37 cellular contexts compared by ENCODE assay signal in the genomic region with DNA sequence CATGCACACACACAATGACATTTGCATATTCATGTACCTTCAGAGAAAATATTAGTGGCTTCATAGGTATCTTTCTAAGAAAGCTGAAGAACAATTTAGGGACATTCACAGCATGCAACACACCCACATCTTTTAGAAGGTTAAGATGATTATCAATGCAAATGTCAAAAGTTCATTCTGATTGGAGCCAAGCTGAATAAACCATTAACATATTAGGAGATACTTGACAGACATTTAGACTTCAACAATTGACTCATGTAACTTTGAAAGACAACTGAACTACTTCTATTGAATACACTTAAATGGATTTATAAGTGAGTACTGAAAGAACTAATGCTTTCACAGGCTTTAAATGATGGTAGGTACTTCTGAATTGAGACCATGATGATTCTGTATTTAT.
"Had no signal": no experiment of that assay in that cellular context is flagged by ENCODE, and none has a peak within 500 bp of the region (broad histone marks: within the 10 kb centered on the region; RNA-seq: fewer than 3 reads in every experiment).

No MANE protein-coding gene starts in this region.

- H3K27me3 Mint-ChIP-seq: activated naive CD4-positive, alpha-beta T cell treated with anti-CD3 and anti-CD28 coated beads, Interleukin-2, amount 10 ng/mL, durations not matched to agents 7 days and 5 days; activated naive CD4-positive, alpha-beta T cell treated with anti-CD3 and anti-CD28 coated beads, Interleukin-2, amount 50 U/mL, for 24 hours; activated naive CD8-positive, alpha-beta T cell treated with anti-CD3 and anti-CD28 coated beads for 36 hours; activated naive CD8-positive, alpha-beta T cell treated with anti-CD3 and anti-CD28 coated beads, Interleukin-2, amount 10 ng/mL, durations not matched to agents 7 days and 5 days; activated naive CD8-positive, alpha-beta T cell treated with anti-CD3 and anti-CD28 coated beads, Interleukin-2, amount 50 U/mL, for 24 hours; activated T-cell treated with anti-CD3 and anti-CD28 coated beads, Interleukin-2, amount 50 U/mL, for 24 hours; activated T-helper 17 cell treated with anti-CD3 and anti-CD28 coated beads, Interleukin-2, amount 50 U/mL, for 72 hours; brain; central memory CD8-positive, alpha-beta T cell had no signal

- H3K27me3 ChIP-seq: adrenal gland, ascending aorta, body of pancreas, brain microvascular endothelial cell, breast epithelium, cardiac muscle cell had no signal

- H3K4me1 Mint-ChIP-seq: activated naive CD4-positive, alpha-beta T cell treated with anti-CD3 and anti-CD28 coated beads, Interleukin-2, amount 10 ng/mL, durations not matched to agents 7 days and 5 days; activated naive CD4-positive, alpha-beta T cell treated with anti-CD3 and anti-CD28 coated beads, Interleukin-2, amount 50 U/mL, for 24 hours; activated naive CD8-positive, alpha-beta T cell treated with anti-CD3 and anti-CD28 coated beads for 36 hours; activated naive CD8-positive, alpha-beta T cell treated with anti-CD3 and anti-CD28 coated beads, Interleukin-2, amount 10 ng/mL, durations not matched to agents 7 days and 5 days; activated naive CD8-positive, alpha-beta T cell treated with anti-CD3 and anti-CD28 coated beads, Interleukin-2, amount 50 U/mL, for 24 hours; activated T-helper 17 cell treated with anti-CD3 and anti-CD28 coated beads, Interleukin-2, amount 50 U/mL, for 72 hours; central memory CD8-positive, alpha-beta T cell had no signal

- H3K27ac ChIP-seq: adrenal gland, ascending aorta, body of pancreas, brain microvascular endothelial cell, breast epithelium, cardiac muscle cell had no signal

- H3K4me3 Mint-ChIP-seq: activated naive CD4-positive, alpha-beta T cell treated with anti-CD3 and anti-CD28 coated beads for 36 hours; activated naive CD4-positive, alpha-beta T cell treated with anti-CD3 and anti-CD28 coated beads, Interleukin-2, amount 10 ng/mL, durations not matched to agents 7 days and 5 days; activated naive CD4-positive, alpha-beta T cell treated with anti-CD3 and anti-CD28 coated beads, Interleukin-2, amount 50 U/mL, for 24 hours; activated naive CD8-positive, alpha-beta T cell; activated naive CD8-positive, alpha-beta T cell treated with anti-CD3 and anti-CD28 coated beads for 36 hours; activated naive CD8-positive, alpha-beta T cell treated with anti-CD3 and anti-CD28 coated beads, Interleukin-2, amount 10 ng/mL, durations not matched to agents 7 days and 5 days; activated naive CD8-positive, alpha-beta T cell treated with anti-CD3 and anti-CD28 coated beads, Interleukin-2, amount 50 U/mL, for 24 hours; activated T-cell treated with anti-CD3 and anti-CD28 coated beads, Interleukin-2, amount 50 U/mL, for 24 hours; activated T-cell treated with anti-CD3 and anti-CD28 coated beads, Interleukin-2, amount 50 U/mL, for 4 hours; activated T-cell treated with anti-CD3 and anti-CD28 coated beads, Interleukin-2, amount 50 U/mL, for 72 hours; activated T-helper 1 cell treated with anti-CD3 and anti-CD28 coated beads, Interleukin-12 subunit alpha, Interleukin-12 subunit beta, Interleukin-2, Interleukin-4 antibody, amounts not matched to agents 30 ng/mL and 10 ng/mL and 1 ng/mL, durations not matched to agents 14 hours and 24 hours and 36 hours; activated T-helper 17 cell treated with anti-CD3 and anti-CD28 coated beads, Interleukin-2, amount 50 U/mL, for 72 hours; central memory CD8-positive, alpha-beta T cell had no signal

- H3K4me1 ChIP-seq: adrenal gland, ascending aorta, body of pancreas, breast epithelium had no signal

- H3K4me3 ChIP-seq: adrenal gland, ascending aorta, body of pancreas, breast epithelium, cardiac muscle cell had no signal

- H3K9me3 ChIP-seq: adrenal gland, ascending aorta, body of pancreas, breast epithelium had no signal

- DNase-seq: activated effector memory CD4-positive, alpha-beta T cell treated with anti-CD3 and anti-CD28 coated beads, Interleukin-2, amount 50 U/mL, for 16 hours; activated effector memory CD4-positive, alpha-beta T cell treated with Interleukin-2 at 50 U/mL for 16 hours; activated gamma-delta T cell; activated gamma-delta T cell treated with Interleukin-2 at 50 U/mL for 16 hours; activated naive CD4-positive, alpha-beta T cell; activated naive CD4-positive, alpha-beta T cell treated with anti-CD3 and anti-CD28 coated beads for 36 hours; activated naive CD4-positive, alpha-beta T cell treated with anti-CD3 and anti-CD28 coated beads, Interleukin-2, amount 10 ng/mL, durations not matched to agents 7 days and 5 days; activated naive CD4-positive, alpha-beta T cell treated with anti-CD3 and anti-CD28 coated beads, Interleukin-2, amount 50 U/mL, for 16 hours; activated naive CD4-positive, alpha-beta T cell treated with Interleukin-2 at 50 U/mL for 16 hours; activated naive CD8-positive, alpha-beta T cell treated with anti-CD3 and anti-CD28 coated beads for 36 hours; activated naive CD8-positive, alpha-beta T cell treated with anti-CD3 and anti-CD28 coated beads, Interleukin-2, amount 10 ng/mL, durations not matched to agents 7 days and 5 days; activated naive CD8-positive, alpha-beta T cell treated with anti-CD3 and anti-CD28 coated beads, Interleukin-2, amount 50 U/mL, for 24 hours; activated T-cell treated with anti-CD3 and anti-CD28 coated beads, Interleukin-2, amount 50 U/mL, for 1 hour; activated T-cell treated with anti-CD3 and anti-CD28 coated beads, Interleukin-2, amount 50 U/mL, for 24 hours; activated T-cell treated with anti-CD3 and anti-CD28 coated beads, Interleukin-2, amount 50 U/mL, for 4 hours; activated T-cell treated with anti-CD3 and anti-CD28 coated beads, Interleukin-2, amount 50 U/mL, for 48 hours; activated T-cell treated with anti-CD3 and anti-CD28 coated beads, Interleukin-2, amount 50 U/mL, for 72 hours; adrenal gland; amniotic stem cell; amygdala; anterior cingulate cortex; aorta; body of pancreas; brain microvascular endothelial cell; central memory CD4-positive, alpha-beta T cell; cerebellar nuclear complex had no signal

- H3K27ac Mint-ChIP-seq: activated naive CD4-positive, alpha-beta T cell treated with anti-CD3 and anti-CD28 coated beads for 36 hours; activated naive CD4-positive, alpha-beta T cell treated with anti-CD3 and anti-CD28 coated beads, Interleukin-2, amount 10 ng/mL, durations not matched to agents 7 days and 5 days; activated naive CD4-positive, alpha-beta T cell treated with anti-CD3 and anti-CD28 coated beads, Interleukin-2, amount 50 U/mL, for 24 hours; activated naive CD4-positive, alpha-beta T cell treated with anti-CD3 and anti-CD28 coated beads, Interleukin-2, amount 50 U/mL, for 72 hours; activated naive CD8-positive, alpha-beta T cell; activated naive CD8-positive, alpha-beta T cell treated with anti-CD3 and anti-CD28 coated beads for 36 hours; activated naive CD8-positive, alpha-beta T cell treated with anti-CD3 and anti-CD28 coated beads, Interleukin-2, amount 10 ng/mL, durations not matched to agents 7 days and 5 days; activated naive CD8-positive, alpha-beta T cell treated with anti-CD3 and anti-CD28 coated beads, Interleukin-2, amount 50 U/mL, for 24 hours; activated T-cell treated with anti-CD3 and anti-CD28 coated beads, Interleukin-2, amount 50 U/mL, for 24 hours; activated T-cell treated with anti-CD3 and anti-CD28 coated beads, Interleukin-2, amount 50 U/mL, for 72 hours; activated T-helper 1 cell treated with anti-CD3 and anti-CD28 coated beads, Interleukin-12 subunit alpha, Interleukin-12 subunit beta, Interleukin-2, Interleukin-4 antibody, amounts not matched to agents 30 ng/mL and 10 ng/mL and 1 ng/mL, durations not matched to agents 14 hours and 24 hours and 36 hours; activated T-helper 17 cell treated with anti-CD3 and anti-CD28 coated beads, Interleukin-2, amount 50 U/mL, for 72 hours; activated T-helper 2 cell treated with anti-CD3 and anti-CD28 coated beads, Interferon-gamma antibody, Interleukin-2, Interleukin-4, amounts not matched to agents 10 μg/mL and 5 μg/mL and 100 μg/mL, durations not matched to agents 14 hours and 24 hours and 36 hours; brain had no signal

- H3K36me3 Mint-ChIP-seq: activated naive CD4-positive, alpha-beta T cell treated with anti-CD3 and anti-CD28 coated beads, Interleukin-2, amount 10 ng/mL, durations not matched to agents 7 days and 5 days; activated naive CD4-positive, alpha-beta T cell treated with anti-CD3 and anti-CD28 coated beads, Interleukin-2, amount 50 U/mL, for 24 hours; activated naive CD4-positive, alpha-beta T cell treated with anti-CD3 and anti-CD28 coated beads, Interleukin-2, amount 50 U/mL, for 72 hours; activated naive CD8-positive, alpha-beta T cell; activated naive CD8-positive, alpha-beta T cell treated with anti-CD3 and anti-CD28 coated beads for 36 hours; activated naive CD8-positive, alpha-beta T cell treated with anti-CD3 and anti-CD28 coated beads, Interleukin-2, amount 10 ng/mL, durations not matched to agents 7 days and 5 days had no signal

- H3K9me3 Mint-ChIP-seq: activated naive CD4-positive, alpha-beta T cell treated with anti-CD3 and anti-CD28 coated beads for 36 hours; activated naive CD4-positive, alpha-beta T cell treated with anti-CD3 and anti-CD28 coated beads, Interleukin-2, amount 10 ng/mL, durations not matched to agents 7 days and 5 days; activated naive CD4-positive, alpha-beta T cell treated with anti-CD3 and anti-CD28 coated beads, Interleukin-2, amount 50 U/mL, for 24 hours; activated naive CD8-positive, alpha-beta T cell treated with anti-CD3 and anti-CD28 coated beads for 36 hours; activated naive CD8-positive, alpha-beta T cell treated with anti-CD3 and anti-CD28 coated beads, Interleukin-2, amount 10 ng/mL, durations not matched to agents 7 days and 5 days; activated naive CD8-positive, alpha-beta T cell treated with anti-CD3 and anti-CD28 coated beads, Interleukin-2, amount 50 U/mL, for 24 hours; activated T-cell treated with anti-CD3 and anti-CD28 coated beads, Interleukin-2, amount 50 U/mL, for 24 hours; activated T-cell treated with anti-CD3 and anti-CD28 coated beads, Interleukin-2, amount 50 U/mL, for 4 hours; activated T-cell treated with anti-CD3 and anti-CD28 coated beads, Interleukin-2, amount 50 U/mL, for 72 hours; activated T-helper 1 cell treated with anti-CD3 and anti-CD28 coated beads, Interleukin-12 subunit alpha, Interleukin-12 subunit beta, Interleukin-2, Interleukin-4 antibody, amounts not matched to agents 30 ng/mL and 10 ng/mL and 1 ng/mL, durations not matched to agents 14 hours and 24 hours and 36 hours; activated T-helper 17 cell treated with anti-CD3 and anti-CD28 coated beads, Interleukin-2, amount 50 U/mL, for 72 hours; activated T-helper 2 cell treated with anti-CD3 and anti-CD28 coated beads, Interferon-gamma antibody, Interleukin-2, Interleukin-4, amounts not matched to agents 10 μg/mL and 5 μg/mL and 100 μg/mL, durations not matched to agents 14 hours and 24 hours and 36 hours; central memory CD8-positive, alpha-beta T cell had no signal

- H3K36me3 ChIP-seq: adrenal gland, ascending aorta, brain microvascular endothelial cell, breast epithelium, cardiac muscle cell had no signal
